ENCODE assay signal across 8 cellular contexts in genomic region chr12:98645572-98646067, GRCh38. TPM values are rescaled to one million over a fixed set of nuclear protein-coding genes. Genes with fewer than 3 reads are reported as not detected.
DNase-seq lines count a peak whose midpoint lies in the region; ATAC-seq lines count a peak whose summit lies in the region.

No MANE protein-coding gene starts in this region.

- H3K27ac Mint-ChIP-seq in CD8-positive, alpha-beta memory T cell: peak overlapping the region; percentile 86 to 99 (median 91)
- H3K27ac Mint-ChIP-seq in activated T-helper 17 cell treated with anti-CD3 and anti-CD28 coated beads, Interleukin-2, amount 50 U/mL, for 72 hours: peak overlapping the region; percentile 77

- POLR2A ChIA-PET in CD8-positive, alpha-beta memory T cell (lab: Charles Lee): interaction anchor here (1.3 kb wide), 1 partner anchor 130 kb away, joined by 5 read pairs; the partner anchor contains the start of gene TMPO

- H3K4me3 Mint-ChIP-seq in CD8-positive, alpha-beta memory T cell: peak overlapping the region; percentile 96 to 100 (median 98)
- peak overlapping the region; percentile 98 for H3K4me3 Mint-ChIP-seq in activated T-helper 17 cell treated with anti-CD3 and anti-CD28 coated beads, Interleukin-2, amount 50 U/mL, for 72 hours

- H3K36me3 Mint-ChIP-seq in CD8-positive, alpha-beta memory T cell: peaks cover 0 to 41% (median 6%) of the 10 kb centered on the region in 3 donors
- H3K36me3 Mint-ChIP-seq in activated T-helper 17 cell treated with anti-CD3 and anti-CD28 coated beads, Interleukin-2, amount 50 U/mL, for 72 hours (ENCODE audit: low read depth): peaks cover 35% of the 10 kb centered on the region

- peaks cover 16% of the 10 kb centered on the region for H3K4me1 ChIP-seq in CD8-positive, alpha-beta memory T cell (ENCODE audit: insufficient read depth, low read length)

- no peak for DNase-seq in CD8-positive, alpha-beta memory T cell
- DNase-seq in LHCN-M2 (ENCODE audit: low read depth): peak; percentile 14
- DNase-seq in glomerular visceral epithelial cell (ENCODE audit: extremely low spot score): peak; percentile 16
- DNase-seq in occipital lobe (lab: John Stamatoyannopoulos, UW): peak; percentile 17
- DNase-seq in stimulated activated CD4-positive, alpha-beta T cell treated with anti-CD3 and anti-CD28 coated beads, Interleukin-1b, Interleukin-23, amount 100 ng/mL, for 48 hours: no peak
- no peak for DNase-seq in D341Med (ENCODE audit: low spot score)

- peak; percentile 0 for ATAC-seq in GM21367 (IDR thresholded peaks at IDR 0.05; ENCODE audit: unreplicated experiment)
- no peak for ATAC-seq in activated T-helper 17 cell treated with anti-CD3 and anti-CD28 coated beads, Interleukin-2, amount 50 U/mL, for 72 hours (replicated peaks)

- H3K4me1 Mint-ChIP-seq in CD8-positive, alpha-beta memory T cell: peaks cover 38 to 70% (median 58%) of the 10 kb centered on the region in 3 donors
- H3K4me1 Mint-ChIP-seq in activated T-helper 17 cell treated with anti-CD3 and anti-CD28 coated beads, Interleukin-2, amount 50 U/mL, for 72 hours: peaks cover 14% of the 10 kb centered on the region

- peak overlapping the region; percentile 97 for H3K4me3 ChIP-seq in CD8-positive, alpha-beta memory T cell (ENCODE audit: low read length)

- peaks cover 4% of the 10 kb centered on the region for H3K36me3 ChIP-seq in CD8-positive, alpha-beta memory T cell (ENCODE audit: insufficient read depth, low read length)

- H3K27me3 Mint-ChIP-seq in CD8-positive, alpha-beta memory T cell: no peaks in the 10 kb centered on the region
- no peaks in the 10 kb centered on the region for H3K27me3 Mint-ChIP-seq in activated T-helper 17 cell treated with anti-CD3 and anti-CD28 coated beads, Interleukin-2, amount 50 U/mL, for 72 hours

- H3K9me3 ChIP-seq in CD8-positive, alpha-beta memory T cell (ENCODE audit: low read length): no peaks in the 10 kb centered on the region

- H3K27ac ChIP-seq in CD8-positive, alpha-beta memory T cell (ENCODE audit: low read depth, low read length): peak overlapping the region; percentile 91

- CTCF ChIA-PET in CD8-positive, alpha-beta memory T cell (lab: Charles Lee): interaction anchor here (1.2 to 1.7 kb wide), 2 partner anchors 27 to 79 kb away, joined by 3 to 6 read pairs; no protein-coding TSS in a partner anchor

- H3K9me3 Mint-ChIP-seq in CD8-positive, alpha-beta memory T cell: no peaks in the 10 kb centered on the region
- H3K9me3 Mint-ChIP-seq in activated T-helper 17 cell treated with anti-CD3 and anti-CD28 coated beads, Interleukin-2, amount 50 U/mL, for 72 hours: no peaks in the 10 kb centered on the region

- H3K27me3 ChIP-seq in CD8-positive, alpha-beta memory T cell (ENCODE audit: insufficient read depth, low read length, poor library complexity, severe bottlenecking): no peaks in the 10 kb centered on the region

RNA-seq across cellular contexts. Expression of gene APAF1, which starts 0.5 kb away (rescaled TPM):
- 10 to 100 TPM; 13.9 to 14.6 TPM for total RNA-seq in CD8-positive, alpha-beta memory T cell
- 11.1 TPM for polyA plus RNA-seq in CD8-positive, alpha-beta memory T cell
- 27.2 and 29.6 TPM in 2 replicates for total RNA-seq in LHCN-M2 (2014; rRNA removed)
- polyA plus RNA-seq in LHCN-M2 (2012): 6.9 TPM
- 10 to 100 TPM; 32.7 to 36.4 TPM for total RNA-seq in activated T-helper 17 cell treated with anti-CD3 and anti-CD28 coated beads, Interleukin-2, amount 50 U/mL, for 72 hours
- 32.4 TPM for total RNA-seq in occipital lobe

RNA-seq across cellular contexts. Expression of gene IKBIP, which starts 1.0 kb away (rescaled TPM):
- total RNA-seq in CD8-positive, alpha-beta memory T cell: 10 to 100 TPM; 29.4 to 30.4 TPM
- 9.4 TPM for polyA plus RNA-seq in CD8-positive, alpha-beta memory T cell
- total RNA-seq in LHCN-M2 (2014; rRNA removed) (87.6 and 102 TPM in 2 replicates), occipital lobe (8.6 TPM)
- 31.3 TPM for polyA plus RNA-seq in LHCN-M2 (2012)
- total RNA-seq in activated T-helper 17 cell treated with anti-CD3 and anti-CD28 coated beads, Interleukin-2, amount 50 U/mL, for 72 hours: 10 to 100 TPM; 28.6 to 36.5 TPM

RNA-seq across cellular contexts. Expression of gene SLC25A3, which starts 52.1 kb away (rescaled TPM):
- total RNA-seq in CD8-positive, alpha-beta memory T cell: 100 to 1,000 TPM; 668 to 674 TPM
- polyA plus RNA-seq in CD8-positive, alpha-beta memory T cell: 310 TPM
- total RNA-seq in LHCN-M2 (2014; rRNA removed) (843 and 924 TPM in 2 replicates), occipital lobe (200 TPM)
- 773 TPM for polyA plus RNA-seq in LHCN-M2 (2012)
- total RNA-seq in activated T-helper 17 cell treated with anti-CD3 and anti-CD28 coated beads, Interleukin-2, amount 50 U/mL, for 72 hours: 100 to 1,000 TPM; 367 to 563 TPM

Comparison
In these comparisons a context has a peak if more than half of its experiments do, and no peak if none do; other contexts are left out.
1. DNase-seq: peak in LHCN-M2 (single experiment), glomerular visceral epithelial cell (single experiment) and occipital lobe (single experiment); none in CD8-positive, alpha-beta memory T cell (0 of 5), stimulated activated CD4-positive, alpha-beta T cell treated with anti-CD3 and anti-CD28 coated beads, Interleukin-1b, Interleukin-23, amount 100 ng/mL, for 48 hours (single experiment) and D341Med (single experiment).